1 cellular context compared by ENCODE assay signal in genomic region chr9:128127990-128128835, GRCh38.
A peak's percentile ranks its signal among the peaks of the same experiment; 100 is the strongest.
TF ChIP-seq lines count a peak whose summit lies in the region.

No MANE protein-coding gene starts in this region.

TF ChIP-seq in WTC11, 78 proteins besides CTCF, POLR2A, EP300 and RAD21 (continued from another document):
- TF ChIP-seq AR (CRISPR knock-in tag; IDR thresholded peaks at IDR 0.05) = no peak
- TF ChIP-seq E2F4 (CRISPR knock-in tag; IDR thresholded peaks at IDR 0.05; ENCODE audit: borderline replicate concordance, low read depth) = no peak
- no peak for TF ChIP-seq ATF2 (CRISPR knock-in tag; IDR thresholded peaks at IDR 0.05; ENCODE audit: borderline replicate concordance, low read depth)
- TF ChIP-seq NFE2L1 (CRISPR knock-in tag; IDR thresholded peaks at IDR 0.05) = no peak
- 0 out of 2 replicates have a peak, but pooled peaks have one; percentile 19 for TF ChIP-seq ESRRA (CRISPR knock-in tag; IDR thresholded peaks at IDR 0.05; ENCODE audit: borderline replicate concordance)
- no peak; the same call in 1 of the 2 replicates for TF ChIP-seq TEAD1 (CRISPR knock-in tag; IDR thresholded peaks at IDR 0.05)
- TF ChIP-seq RORB (CRISPR knock-in tag; IDR thresholded peaks at IDR 0.05) = no peak
- no peak for TF ChIP-seq ERG (CRISPR knock-in tag; IDR thresholded peaks at IDR 0.05)
- TF ChIP-seq EMX1 (CRISPR knock-in tag; IDR thresholded peaks at IDR 0.05) = no peak
- TF ChIP-seq ZNF232 (CRISPR knock-in tag; IDR thresholded peaks at IDR 0.05) = no peak; the same call in 1 of the 2 replicates
- TF ChIP-seq ZNF423 (CRISPR knock-in tag; IDR thresholded peaks at IDR 0.05) = no peak
- TF ChIP-seq ZNF416 (CRISPR knock-in tag; IDR thresholded peaks at IDR 0.05) = no peak
- TF ChIP-seq MYBL2 (CRISPR knock-in tag; IDR thresholded peaks at IDR 0.05) = peak; percentile 9; the same call in 1 of the 2 replicates
- no peak for TF ChIP-seq ATF6 (CRISPR knock-in tag; IDR thresholded peaks at IDR 0.05)
- peak; percentile 85 for TF ChIP-seq USF2 (CRISPR knock-in tag; IDR thresholded peaks at IDR 0.05)
- TF ChIP-seq FOXP1 (CRISPR knock-in tag; IDR thresholded peaks at IDR 0.05; ENCODE audit: borderline replicate concordance) = no peak
- no peak for TF ChIP-seq GTF2I (CRISPR knock-in tag; conservative IDR thresholded peaks at IDR 0.05)
- peak; percentile 37; the same call in 1 of the 2 replicates for TF ChIP-seq ARID4B (CRISPR knock-in tag; IDR thresholded peaks at IDR 0.05; ENCODE audit: borderline replicate concordance)
- peak; percentile 93 for TF ChIP-seq SP1 (CRISPR knock-in tag; conservative IDR thresholded peaks at IDR 0.05)
- no peak for TF ChIP-seq ZBTB21 (CRISPR knock-in tag; IDR thresholded peaks at IDR 0.05; ENCODE audit: borderline replicate concordance)
- TF ChIP-seq MAX (CRISPR knock-in tag; IDR thresholded peaks at IDR 0.05) = peak; percentile 72
- TF ChIP-seq JAZF1 (CRISPR knock-in tag; IDR thresholded peaks at IDR 0.05) = no peak
- TF ChIP-seq ETV6 (CRISPR knock-in tag; IDR thresholded peaks at IDR 0.05) = 0 out of 2 replicates have a peak, but pooled peaks have one; percentile 28
- no peak for TF ChIP-seq SOX15 (CRISPR knock-in tag; IDR thresholded peaks at IDR 0.05)
